In genomic region chr19:37362733-37363132, GRCh38 we compare ENCODE assay signal across 2 cellular contexts.
TF ChIP-seq lines count a peak whose summit lies in the region.

No MANE protein-coding gene starts in this region.

TF ChIP-seq in SK-N-SH, 30 proteins besides CTCF, POLR2A, EP300 and RAD21 (continued from another document):
- TF ChIP-seq PBX3 (IDR thresholded peaks at IDR 0.05) (no peak), FOXM1 (IDR thresholded peaks at IDR 0.05; ENCODE audit: low read depth) (no peak), SIN3A (IDR thresholded peaks at IDR 0.05; ENCODE audit: borderline replicate concordance, low read depth, low read length) (no peak), RXRA (IDR thresholded peaks at IDR 0.05; ENCODE audit: borderline replicate concordance, low read depth) (no peak), ELF1 (IDR thresholded peaks at IDR 0.05) (no peak), JUND (IDR thresholded peaks at IDR 0.05) (no peak), NFIC (IDR thresholded peaks at IDR 0.05; ENCODE audit: borderline replicate concordance) (no peak), GABPA (IDR thresholded peaks at IDR 0.05; ENCODE audit: low read depth) (no peak), FOSL2 (IDR thresholded peaks at IDR 0.05; ENCODE audit: borderline replicate concordance, low read depth) (no peak), SMC3 (IDR thresholded peaks at IDR 0.05; ENCODE audit: low read depth, low read length) (no peak), TAF1 (IDR thresholded peaks at IDR 0.05; ENCODE audit: borderline replicate concordance, low read depth, low read length) (no peak)
- TF ChIP-seq, protein P1, sequence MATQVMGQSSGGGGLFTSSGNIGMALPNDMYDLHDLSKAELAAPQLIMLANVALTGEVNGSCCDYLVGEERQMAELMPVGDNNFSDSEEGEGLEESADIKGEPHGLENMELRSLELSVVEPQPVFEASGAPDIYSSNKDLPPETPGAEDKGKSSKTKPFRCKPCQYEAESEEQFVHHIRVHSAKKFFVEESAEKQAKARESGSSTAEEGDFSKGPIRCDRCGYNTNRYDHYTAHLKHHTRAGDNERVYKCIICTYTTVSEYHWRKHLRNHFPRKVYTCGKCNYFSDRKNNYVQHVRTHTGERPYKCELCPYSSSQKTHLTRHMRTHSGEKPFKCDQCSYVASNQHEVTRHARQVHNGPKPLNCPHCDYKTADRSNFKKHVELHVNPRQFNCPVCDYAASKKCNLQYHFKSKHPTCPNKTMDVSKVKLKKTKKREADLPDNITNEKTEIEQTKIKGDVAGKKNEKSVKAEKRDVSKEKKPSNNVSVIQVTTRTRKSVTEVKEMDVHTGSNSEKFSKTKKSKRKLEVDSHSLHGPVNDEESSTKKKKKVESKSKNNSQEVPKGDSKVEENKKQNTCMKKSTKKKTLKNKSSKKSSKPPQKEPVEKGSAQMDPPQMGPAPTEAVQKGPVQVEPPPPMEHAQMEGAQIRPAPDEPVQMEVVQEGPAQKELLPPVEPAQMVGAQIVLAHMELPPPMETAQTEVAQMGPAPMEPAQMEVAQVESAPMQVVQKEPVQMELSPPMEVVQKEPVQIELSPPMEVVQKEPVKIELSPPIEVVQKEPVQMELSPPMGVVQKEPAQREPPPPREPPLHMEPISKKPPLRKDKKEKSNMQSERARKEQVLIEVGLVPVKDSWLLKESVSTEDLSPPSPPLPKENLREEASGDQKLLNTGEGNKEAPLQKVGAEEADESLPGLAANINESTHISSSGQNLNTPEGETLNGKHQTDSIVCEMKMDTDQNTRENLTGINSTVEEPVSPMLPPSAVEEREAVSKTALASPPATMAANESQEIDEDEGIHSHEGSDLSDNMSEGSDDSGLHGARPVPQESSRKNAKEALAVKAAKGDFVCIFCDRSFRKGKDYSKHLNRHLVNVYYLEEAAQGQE (IDR thresholded peaks at IDR 0.05; ENCODE audit: low read depth, low read length), result no peak

TF ChIP-seq in SK-N-SH treated with all-trans-retinoic acid at 6 μM for 48 hours, 23 proteins besides CTCF, POLR2A, EP300 and RAD21 (continued from another document):
- TF ChIP-seq ARNTL (CRISPR knock-in tag; IDR thresholded peaks at IDR 0.05; ENCODE audit: borderline replicate concordance, low read depth) (no peak), GLIS3 (CRISPR knock-in tag; IDR thresholded peaks at IDR 0.05) (no peak), CSDC2 (CRISPR knock-in tag; IDR thresholded peaks at IDR 0.05) (no peak), RARB (CRISPR knock-in tag; IDR thresholded peaks at IDR 0.05) (no peak), OSR1 (CRISPR knock-in tag; IDR thresholded peaks at IDR 0.05) (no peak), BACH2 (CRISPR knock-in tag; IDR thresholded peaks at IDR 0.05; ENCODE audit: borderline replicate concordance) (no peak)
- TF ChIP-seq, protein P2, sequence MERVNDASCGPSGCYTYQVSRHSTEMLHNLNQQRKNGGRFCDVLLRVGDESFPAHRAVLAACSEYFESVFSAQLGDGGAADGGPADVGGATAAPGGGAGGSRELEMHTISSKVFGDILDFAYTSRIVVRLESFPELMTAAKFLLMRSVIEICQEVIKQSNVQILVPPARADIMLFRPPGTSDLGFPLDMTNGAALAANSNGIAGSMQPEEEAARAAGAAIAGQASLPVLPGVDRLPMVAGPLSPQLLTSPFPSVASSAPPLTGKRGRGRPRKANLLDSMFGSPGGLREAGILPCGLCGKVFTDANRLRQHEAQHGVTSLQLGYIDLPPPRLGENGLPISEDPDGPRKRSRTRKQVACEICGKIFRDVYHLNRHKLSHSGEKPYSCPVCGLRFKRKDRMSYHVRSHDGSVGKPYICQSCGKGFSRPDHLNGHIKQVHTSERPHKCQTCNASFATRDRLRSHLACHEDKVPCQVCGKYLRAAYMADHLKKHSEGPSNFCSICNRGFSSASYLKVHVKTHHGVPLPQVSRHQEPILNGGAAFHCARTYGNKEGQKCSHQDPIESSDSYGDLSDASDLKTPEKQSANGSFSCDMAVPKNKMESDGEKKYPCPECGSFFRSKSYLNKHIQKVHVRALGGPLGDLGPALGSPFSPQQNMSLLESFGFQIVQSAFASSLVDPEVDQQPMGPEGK (CRISPR knock-in tag; IDR thresholded peaks at IDR 0.05; ENCODE audit: borderline replicate concordance), result no peak
TF ChIP-seq in SK-N-SH treated with all-trans-retinoic acid at 6 μM for 48 hours: peak in this region for 0.
